In the genomic region with DNA sequence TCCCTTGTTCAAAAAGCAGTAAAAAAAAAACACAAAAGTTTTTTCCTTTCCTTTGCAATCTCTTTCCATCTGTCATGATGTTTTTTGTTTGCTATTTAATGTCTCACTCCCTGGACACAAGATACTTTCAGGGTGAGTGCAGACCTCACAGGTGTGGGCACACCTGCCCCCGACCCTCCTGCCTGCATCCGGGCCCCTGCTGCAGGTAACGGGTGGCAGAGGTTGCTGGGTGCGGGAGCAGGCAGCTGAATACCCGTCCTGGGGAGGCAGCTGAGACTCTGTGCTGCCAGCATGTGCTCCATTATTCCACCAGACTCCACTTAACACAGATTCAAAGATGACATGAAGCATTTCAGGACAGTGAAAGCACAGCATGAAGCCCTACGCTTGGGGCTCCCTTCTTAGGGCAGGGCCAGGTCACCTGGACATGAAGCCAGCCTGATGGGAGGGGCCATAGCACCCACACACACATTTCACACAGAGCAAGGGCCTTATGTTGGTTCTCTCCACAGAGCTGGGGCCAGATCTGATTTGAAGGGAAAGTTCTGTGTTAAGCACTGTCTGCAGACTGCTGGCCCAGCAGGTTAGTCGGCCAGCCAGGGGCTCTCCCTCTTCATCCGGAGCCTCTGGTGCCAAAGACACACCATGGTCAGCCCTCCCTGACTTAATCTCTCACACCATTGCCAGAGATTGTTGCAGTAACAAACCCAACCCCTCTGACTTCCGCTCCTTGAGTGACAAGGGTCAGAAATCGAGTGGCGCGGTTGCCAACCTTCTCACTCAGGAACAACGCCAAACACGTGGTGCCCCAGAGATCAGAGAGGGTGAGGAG, we compare ENCODE assay signal across 11 cellular contexts. TPM values are rescaled to one million over a fixed set of nuclear protein-coding genes. Genes with fewer than 3 reads are reported as not detected.
A peak's percentile ranks its signal among the peaks of the same experiment; 100 is the strongest.
DNase-seq lines count a peak whose midpoint lies in the region; ATAC-seq and TF ChIP-seq lines count a peak whose summit lies in the region.
"Had no signal": no experiment of that assay in that cellular context is flagged by ENCODE, and none has a peak within 500 bp of the region (broad histone marks: within the 10 kb centered on the region; RNA-seq: fewer than 3 reads in every experiment).

No MANE protein-coding gene starts in this region.

- ATAC-seq in mucosa of descending colon (peak; percentile 78), thoracic aorta (ENCODE audit: insufficient number of reproducible peaks, low FRiP score, low read depth) (peak; percentile 52), GM19397 (IDR thresholded peaks at IDR 0.05; ENCODE audit: unreplicated experiment) (no peak)
- ATAC-seq: HCT116 had no signal

- TF ChIP-seq CTCF in colonic mucosa (IDR thresholded peaks at IDR 0.05) (no peak), mucosa of descending colon (IDR thresholded peaks at IDR 0.05) (no peak), thoracic aorta (IDR thresholded peaks at IDR 0.05) (no peak)

- H3K9ac ChIP-seq in colonic mucosa (ENCODE audit: low read depth in 2 of 2, low read length in 2 of 2) = peak overlapping the region; percentile 6 to 74

- DNase-seq in NCI-H2227 treated with DMSO at 0.1 percent for 48 hours (lab: John Stamatoyannopoulos, UW) (peak; percentile 18), colonic mucosa (peak; percentile 89), mucosa of descending colon (peak; percentile 77 to 83 (median 82)), thoracic aorta (ENCODE audit: low spot score) (peak; percentile 40), ureter (ENCODE audit: low spot score) (no peak), NCI-H524 treated with DMSO at 0.1 percent for 48 hours (lab: John Stamatoyannopoulos, UW) (no peak)
- DNase-seq: activated CD4-positive, alpha-beta T cell treated with anti-CD3 and anti-CD28 coated beads, Interleukin-2, amount 10 ng/mL, durations not matched to agents 24 days and 14 days; effector memory CD4-positive, alpha-beta T cell; NCI-H1436 had no signal

- H3K36me3 ChIP-seq in colonic mucosa = no peaks in the 10 kb centered on the region
- H3K36me3 ChIP-seq in mucosa of descending colon (ENCODE audit: low read depth) = no peaks in the 10 kb centered on the region
- no peaks in the 10 kb centered on the region for H3K36me3 ChIP-seq in thoracic aorta

- H3K4me3 ChIP-seq in colonic mucosa = no peak overlapping the region
- no peak overlapping the region for H3K4me3 ChIP-seq in mucosa of descending colon
- no peak overlapping the region for H3K4me3 ChIP-seq in thoracic aorta

- no peaks in the 10 kb centered on the region for H3K9me3 ChIP-seq in colonic mucosa
- H3K9me3 ChIP-seq in mucosa of descending colon = no peaks in the 10 kb centered on the region
- H3K9me3 ChIP-seq in thoracic aorta = no peaks in the 10 kb centered on the region

- H3K4me1 ChIP-seq in colonic mucosa = peaks cover 29% of the 10 kb centered on the region
- peaks cover 51% of the 10 kb centered on the region for H3K4me1 ChIP-seq in mucosa of descending colon (ENCODE audit: low read depth)
- peaks cover 60 to 83% of the 10 kb centered on the region in 2 donors for H3K4me1 ChIP-seq in thoracic aorta (ENCODE audit: control insufficient read depth in 1 of 2, low read depth in 2 of 2)

- intact Hi-C loops in colonic mucosa (cut with DNase I) (no loop called here), mucosa of descending colon (cut with DNase I, micrococcal nuclease) (no loop called here)

- H3K27ac ChIP-seq in colonic mucosa (peak overlapping the region; percentile 50), thoracic aorta (peak overlapping the region; percentile 71 to 79)

- no peaks in the 10 kb centered on the region for H3K27me3 ChIP-seq in colonic mucosa
- H3K27me3 ChIP-seq in thoracic aorta (replicated peaks; ENCODE audit: insufficient read depth) = no peaks in the 10 kb centered on the region

RNA-seq across cellular contexts. Expression of gene NEK6, which starts 13.0 kb away (rescaled TPM):
- total RNA-seq in colonic mucosa (10 to 100 TPM; 77.8 to 83.4 TPM), mucosa of descending colon (10 to 100 TPM; 41.1 to 65.0 (median 51.8) TPM), thoracic aorta (10 to 100 TPM; 24.0 to 43.6 TPM), ureter (24.9 TPM)

Comparison
In these comparisons a context has a peak if more than half of its experiments do, and no peak if none do; other contexts are left out.
1. DNase-seq: peak in NCI-H2227 treated with DMSO at 0.1 percent for 48 hours (single experiment), colonic mucosa (single experiment), mucosa of descending colon (3 of 3) and thoracic aorta (single experiment); none in ureter (single experiment) and NCI-H524 treated with DMSO at 0.1 percent for 48 hours (single experiment).